Comparison of ENCODE assay signal across 9 cellular contexts in the genomic region with DNA sequence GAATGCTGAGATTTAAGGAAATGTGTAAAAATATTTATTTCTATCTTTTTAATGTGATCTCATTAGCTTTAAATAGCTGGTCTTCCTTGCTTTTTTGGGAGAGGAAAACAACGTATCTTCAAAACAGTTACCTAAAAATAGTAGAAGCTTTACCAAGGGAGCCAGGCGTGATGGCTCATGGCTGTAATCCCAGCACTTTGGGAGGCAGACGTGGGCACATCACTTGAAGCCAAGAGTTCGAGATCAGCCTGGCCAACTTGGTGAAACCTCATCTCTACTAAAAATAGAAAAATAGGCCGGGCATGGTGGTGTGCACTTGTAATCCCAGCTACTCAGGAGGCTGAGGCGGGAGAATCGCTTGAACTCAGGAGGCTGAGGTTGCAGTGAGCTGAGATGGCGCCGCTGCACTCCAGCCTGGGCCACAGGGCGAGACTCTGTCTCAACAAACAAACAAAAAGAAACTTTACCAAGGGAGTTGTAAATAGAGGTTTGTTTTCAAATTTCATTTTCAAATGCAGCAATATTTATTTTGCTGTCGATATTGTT. TPM values are rescaled to one million over a fixed set of nuclear protein-coding genes. Genes with fewer than 3 reads are reported as not detected.
DNase-seq lines count a peak whose midpoint lies in the region; ATAC-seq and TF ChIP-seq lines count a peak whose summit lies in the region.
"Had no signal": no experiment of that assay in that cellular context is flagged by ENCODE, and none has a peak within 500 bp of the region (broad histone marks: within the 10 kb centered on the region; RNA-seq: fewer than 3 reads in every experiment).

No MANE protein-coding gene starts in this region.

- H3K27ac Mint-ChIP-seq in Caco-2 (ENCODE audit: unreplicated experiment), result no peak overlapping the region
- H3K27ac Mint-ChIP-seq in H9, result no peak overlapping the region

- no peak overlapping the region for H3K56ac ChIP-seq in H9 (ENCODE audit: insufficient read length, low read depth, low read length)

- H3K36me3 ChIP-seq in Caco-2 (ENCODE audit: control insufficient read depth, insufficient read depth, low read length) (no peaks in the 10 kb centered on the region), PC-9 (ENCODE audit: low read depth) (no peaks in the 10 kb centered on the region)

- H2BK5ac ChIP-seq in H9 (ENCODE audit: insufficient read length, low read length), result no peak overlapping the region

- H3K4ac ChIP-seq in H9 (ENCODE audit: low read depth, low read length), result no peak overlapping the region

- DNase-seq in Caco-2, result no peak
- no peak for DNase-seq in PC-9
- no peak for DNase-seq in foreskin keratinocyte
- no peak for DNase-seq in skeletal muscle cell (ENCODE audit: low read depth)
- DNase-seq in H9, result no peak
- DNase-seq: activated CD4-positive, alpha-beta T cell treated with anti-CD3 and anti-CD28 coated beads for 1 hour had no signal

- intact Hi-C loops in Caco-2 (cut with micrococcal nuclease; ENCODE audit: unreplicated experiment) (loop anchor here (5.0 kb wide), 3 partner anchors 99 to 629 kb away; no protein-coding TSS in a partner anchor), PC-9 (cut with micrococcal nuclease; ENCODE audit: unreplicated experiment) (loop anchor here (10.0 kb wide), 1 partner anchor 752 kb away; no protein-coding TSS in a partner anchor)

- H3K9ac ChIP-seq in H9 (ENCODE audit: extremely low read depth, insufficient read length, low read length), result no peak overlapping the region

- H3K18ac ChIP-seq in H9 (ENCODE audit: insufficient read length, low read depth, low read length), result no peak overlapping the region

- no peak overlapping the region for H3T11ph ChIP-seq in H9 (ENCODE audit: low read length)

- no peak overlapping the region for H4K8ac ChIP-seq in H9 (replicated peaks; ENCODE audit: insufficient read length, low read depth, low read length)

- H3K14ac ChIP-seq in H9 (ENCODE audit: insufficient read depth, low read length), result no peak overlapping the region

- no peak overlapping the region for H2BK20ac ChIP-seq in H9 (ENCODE audit: low read depth, low read length, poor library complexity, severe bottlenecking)

- H3K4me2 ChIP-seq in PC-9 (peak overlapping the region; percentile 90), H9 (ENCODE audit: insufficient read depth, insufficient read length, low read length) (no peak overlapping the region)

- CTCF ChIA-PET in Caco-2 (lab: Charles Lee) (no interaction called here), PC-9 (lab: Charles Lee) (interaction anchor here (0.6 kb wide), 1 partner anchor 483 kb away, joined by 3 read pairs; no protein-coding TSS in a partner anchor)

- H3K4me1 Mint-ChIP-seq in Caco-2 (ENCODE audit: low read depth, unreplicated experiment) (peaks cover 24% of the 10 kb centered on the region), H9 (peaks cover 29 to 30% of the 10 kb centered on the region in 2 experiments)

- H3K27me3 ChIP-seq in Caco-2 (replicated peaks; ENCODE audit: control insufficient read depth, insufficient read depth, low read length) (no peaks in the 10 kb centered on the region), PC-9 (ENCODE audit: insufficient read depth, low read depth) (no peaks in the 10 kb centered on the region), foreskin keratinocyte (no peaks in the 10 kb centered on the region), H9 (ENCODE audit: insufficient read depth, low read length) (no peaks in the 10 kb centered on the region)

- peaks cover 25% of the 10 kb centered on the region for H3K4me1 ChIP-seq in Caco-2
- peaks cover 82% of the 10 kb centered on the region for H3K4me1 ChIP-seq in PC-9 (replicated peaks; ENCODE audit: insufficient read depth)
- H3K4me1 ChIP-seq in foreskin keratinocyte, result peaks cover 50% of the 10 kb centered on the region
- H3K4me1 ChIP-seq in H9 (ENCODE audit: insufficient read depth, low read length), result peaks cover 9% of the 10 kb centered on the region

- H2BK120ac ChIP-seq in H9 (ENCODE audit: low read depth, low read length, poor library complexity, severe bottlenecking), result no peak overlapping the region

- H3K9me3 Mint-ChIP-seq in Caco-2 (ENCODE audit: unreplicated experiment) (no peaks in the 10 kb centered on the region), H9 (no peaks in the 10 kb centered on the region; a peak in 1 of 5 replicates)

- H3K27ac ChIP-seq in PC-9 (peak overlapping the region; percentile 93), foreskin keratinocyte (peak overlapping the region; percentile 95), H9 (ENCODE audit: insufficient read length, low read depth, low read length) (no peak overlapping the region)

- H4K20me1 ChIP-seq in PC-9 (ENCODE audit: insufficient read depth) (no peaks in the 10 kb centered on the region), H9 (ENCODE audit: control insufficient read depth, insufficient read depth, insufficient read length) (no peaks in the 10 kb centered on the region)

- H3K9me3 ChIP-seq in Caco-2, result no peaks in the 10 kb centered on the region
- peaks cover 4% of the 10 kb centered on the region; the same call in 1 of the 2 replicates for H3K9me3 ChIP-seq in PC-9 (ENCODE audit: insufficient read depth, low read depth)
- H3K9me3 ChIP-seq in H9 (ENCODE audit: control insufficient read depth, low read depth, low read length), result no peaks in the 10 kb centered on the region

- no TSS peak for BruUV-seq in Caco-2 (replicated peaks; lab: Mats Ljungman, UMichigan)
- BruUV-seq in PC-9 (replicated peaks; lab: Mats Ljungman, UMichigan), result no TSS peak

- H3K23ac ChIP-seq in H9 (ENCODE audit: insufficient read length, low read depth, low read length), result no peak overlapping the region

- H2BK12ac ChIP-seq in H9 (ENCODE audit: insufficient read length, low read depth, low read length), result no peak overlapping the region

- H4K5ac ChIP-seq in H9 (ENCODE audit: insufficient read length, low read depth, low read length), result no peak overlapping the region

- no peak overlapping the region for H4K91ac ChIP-seq in H9 (ENCODE audit: insufficient read length, low read depth, low read length)

- H3K79me2 ChIP-seq in PC-9 (ENCODE audit: low read depth) (peaks cover 9% of the 10 kb centered on the region), H9 (ENCODE audit: insufficient read depth, low read length) (no peaks in the 10 kb centered on the region)

- H3K27me3 Mint-ChIP-seq in Caco-2 (ENCODE audit: insufficient read depth, unreplicated experiment) (no peaks in the 10 kb centered on the region), H9 (ENCODE audit: low read depth) (no peaks in the 10 kb centered on the region)

- H3K4me3 ChIP-seq in Caco-2 (ENCODE audit: low read depth, low read length) (no peak overlapping the region), PC-9 (peak overlapping the region; percentile 57; the same call in 1 of the 2 replicates), skeletal muscle cell (ENCODE audit: low read depth, low read length) (peak overlapping the region; percentile 46)

- peak overlapping the region; percentile 82 for H3K4me3 Mint-ChIP-seq in Caco-2 (ENCODE audit: unreplicated experiment)
- H3K4me3 Mint-ChIP-seq in H9, result no peak overlapping the region

- no peaks in the 10 kb centered on the region for H3K9me2 ChIP-seq in PC-9 (ENCODE audit: insufficient read depth)

- no CpG with 5 or more reads among the region's 11 CpGs for WGBS in H9 (ENCODE audit: extremely low coverage, insufficient read length, low lambda C conversion rate)

- POLR2A ChIA-PET in Caco-2 (lab: Charles Lee), result no interaction called here
- POLR2A ChIA-PET in PC-9 (lab: Charles Lee; ENCODE audit: unreplicated experiment), result interaction anchor here (0.5 kb wide), 1 partner anchor 1470 kb away, joined by 3 read pairs; no protein-coding TSS in a partner anchor

- no peak overlapping the region for H2BK15ac ChIP-seq in H9 (ENCODE audit: low read depth, low read length)

- ATAC-seq in foreskin keratinocyte (no peak), GM21515 (IDR thresholded peaks at IDR 0.05; ENCODE audit: unreplicated experiment) (no peak), HG03432 (IDR thresholded peaks at IDR 0.05; ENCODE audit: unreplicated experiment) (no peak), GM21786 (IDR thresholded peaks at IDR 0.05; ENCODE audit: unreplicated experiment) (no peak)

- H3K79me1 ChIP-seq in H9 (ENCODE audit: insufficient read depth, low read depth, low read length, poor library complexity, severe bottlenecking), result no peaks in the 10 kb centered on the region

- H3K36me3 Mint-ChIP-seq in Caco-2 (ENCODE audit: insufficient read depth, unreplicated experiment), result peaks cover 12% of the 10 kb centered on the region
- no peaks in the 10 kb centered on the region for H3K36me3 Mint-ChIP-seq in H9 (ENCODE audit: insufficient read depth in 1 of 3, low read depth in 3 of 3)

- H3F3A ChIP-seq in PC-9 (ENCODE audit: insufficient read depth, low read depth), result peaks cover 69% of the 10 kb centered on the region

- no peak for TF ChIP-seq CTCF in Caco-2 (IDR thresholded peaks at IDR 0.05; ENCODE audit: insufficient read depth in 1 of 2, low read depth in 1 of 2, low read length in 1 of 2, severe bottlenecking in 1 of 2, unreplicated experiment in 1 of 2)
- TF ChIP-seq CTCF in PC-9 (conservative IDR thresholded peaks at IDR 0.05), result no peak
- no peak for TF ChIP-seq CTCF in foreskin keratinocyte (conservative IDR thresholded peaks at IDR 0.05)
- TF ChIP-seq CTCF in H9 (conservative IDR thresholded peaks at IDR 0.05), result no peak

- H2AFZ ChIP-seq in PC-9 (no peak overlapping the region), H9 (ENCODE audit: low read length) (no peak overlapping the region)

- no peak overlapping the region for H2AK5ac ChIP-seq in H9 (ENCODE audit: insufficient read length, low read length)

- peaks cover 5% of the 10 kb centered on the region for H3K23me2 ChIP-seq in H9 (ENCODE audit: insufficient read length, low read depth, low read length, poor library complexity, severe bottlenecking)

RNA-seq across cellular contexts. Expression of gene ITGB1, which starts 48.4 kb away (rescaled TPM):
- total RNA-seq in Caco-2 (2022), result 404 and 474 TPM in 2 replicates
- total RNA-seq in PC-9 (2021), result 307 and 421 TPM in 2 replicates
- total RNA-seq in foreskin keratinocyte, result 897 and 1,100 TPM in 2 replicates
- polyA plus RNA-seq in foreskin keratinocyte, result 321 and 351 TPM in 2 replicates
- total RNA-seq in H9 (2021), result 223 and 253 TPM in 2 replicates
